ENCODE assay signal across 24 cellular contexts in the genomic region with DNA sequence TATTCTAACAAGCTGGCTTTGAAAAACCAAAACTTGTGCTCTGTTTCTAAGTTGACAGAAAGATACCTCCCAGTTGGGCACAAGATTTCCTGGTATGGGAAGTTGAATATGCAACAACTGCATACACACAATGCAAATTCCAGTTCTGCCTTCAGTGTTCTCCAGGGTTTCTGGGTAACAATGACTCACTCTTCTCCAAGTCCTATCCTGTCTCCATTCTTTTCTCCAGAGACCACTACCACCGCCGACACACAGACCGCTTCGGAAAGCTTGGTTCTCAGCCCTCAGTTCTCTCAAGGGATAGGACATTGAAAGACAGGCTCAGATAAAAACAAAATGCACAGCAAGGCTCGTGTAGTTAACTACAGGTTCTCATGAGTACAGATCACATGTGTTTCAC. TPM values are rescaled to one million over a fixed set of nuclear protein-coding genes. Genes with fewer than 3 reads are reported as not detected.
A peak's percentile ranks its signal among the peaks of the same experiment; 100 is the strongest.
DNase-seq lines count a peak whose midpoint lies in the region; TF ChIP-seq lines count a peak whose summit lies in the region.
"Had no signal": no experiment of that assay in that cellular context is flagged by ENCODE, and none has a peak within 500 bp of the region (broad histone marks: within the 10 kb centered on the region; RNA-seq: fewer than 3 reads in every experiment).

No MANE protein-coding gene starts in this region.

- no peak overlapping the region for H3K9ac ChIP-seq in stomach smooth muscle (ENCODE audit: low read length in 2 of 2)

- no peaks in the 10 kb centered on the region for H3K9me3 ChIP-seq in stomach smooth muscle (ENCODE audit: control insufficient read depth in 2 of 2, low read length in 2 of 2)
- H3K9me3 ChIP-seq: BE2C, Caco-2 had no signal

- peaks cover 1% of the 10 kb centered on the region for H3K9me3 Mint-ChIP-seq in glutamatergic neuron (ENCODE audit: unreplicated experiment)

- H3K36me3 ChIP-seq in stomach smooth muscle (ENCODE audit: control insufficient read depth in 2 of 2, insufficient read depth in 2 of 2, low read length in 2 of 2), result no peaks in the 10 kb centered on the region
- H3K36me3 ChIP-seq: BE2C had no signal

- H3K36me3 Mint-ChIP-seq in glutamatergic neuron (ENCODE audit: unreplicated experiment), result no peaks in the 10 kb centered on the region
- H3K36me3 Mint-ChIP-seq: stimulated activated effector memory CD8-positive, alpha-beta T cell treated with anti-CD3 and anti-CD28 coated beads, Interleukin-12 subunit alpha, Interleukin-12 subunit beta, amount 100 ng/mL, for 72 hours had no signal

- DNase-seq in NCI-H2171 treated with DMSO at 0.1 percent for 48 hours (lab: John Stamatoyannopoulos, UW), result peak; percentile 6
- DNase-seq in NCI-H2171 (lab: John Stamatoyannopoulos, UW), result no peak
- DNase-seq in NCI-H446 treated with DMSO at 0.1 percent for 48 hours (lab: John Stamatoyannopoulos, UW), result peak; percentile 49
- peak; percentile 14 for DNase-seq in fibroblast of the aortic adventitia (ENCODE audit: low read depth)
- no peak for DNase-seq in glutamatergic neuron
- DNase-seq in NCI-H2227 treated with DMSO at 0.1 percent for 48 hours (lab: John Stamatoyannopoulos, UW), result no peak
- DNase-seq in SHP77 (lab: John Stamatoyannopoulos, UW), result no peak
- DNase-seq: 8988T; activated CD8-positive, alpha-beta memory T cell treated with anti-CD3 and anti-CD28 coated beads, Interleukin-2, amount 50 U/mL, for 4 hours; BE2C; Caco-2; EL; endodermal cell; NCI-H2081; stimulated activated CD4-positive, alpha-beta T cell treated with anti-CD3 and anti-CD28 coated beads, Interleukin-2, amount 100 ng/mL, for 24 hours; T-helper 9 cell had no signal

- H3K4me3 Mint-ChIP-seq in glutamatergic neuron (ENCODE audit: unreplicated experiment), result no peak overlapping the region
- H3K4me3 Mint-ChIP-seq: activated T-helper 17 cell treated with anti-CD3 and anti-CD28 coated beads, Interleukin-2, amount 50 U/mL, for 72 hours; endodermal cell; neural crest cell; stimulated activated effector memory CD8-positive, alpha-beta T cell treated with anti-CD3 and anti-CD28 coated beads, Interleukin-12 subunit alpha, Interleukin-12 subunit beta, amount 100 ng/mL, for 72 hours had no signal

- H3K4me3 ChIP-seq in fibroblast of the aortic adventitia (ENCODE audit: low read depth, low read length), result no peak overlapping the region
- H3K4me3 ChIP-seq in stomach smooth muscle (ENCODE audit: low read length in 2 of 2), result no peak overlapping the region
- H3K4me3 ChIP-seq: skin epidermis had no signal

- H3K27ac Mint-ChIP-seq in glutamatergic neuron (ENCODE audit: unreplicated experiment), result no peak overlapping the region
- H3K27ac Mint-ChIP-seq: activated naive CD4-positive, alpha-beta T cell treated with anti-CD3 and anti-CD28 coated beads, Interleukin-2, amount 50 U/mL, for 72 hours; activated T-helper 17 cell treated with anti-CD3 and anti-CD28 coated beads, Interleukin-2, amount 50 U/mL, for 72 hours; endodermal cell; progenitor cell of endocrine pancreas; stimulated activated effector memory CD8-positive, alpha-beta T cell treated with anti-CD3 and anti-CD28 coated beads, Interleukin-12 subunit alpha, Interleukin-12 subunit beta, amount 100 ng/mL, for 72 hours had no signal

- TF ChIP-seq CTCF in fibroblast of the aortic adventitia (IDR thresholded peaks at IDR 0.05; ENCODE audit: insufficient read depth, low read length) (no peak), glutamatergic neuron (IDR thresholded peaks at IDR 0.05; ENCODE audit: partially characterized antibody, unreplicated experiment) (no peak)

- peaks cover 15% of the 10 kb centered on the region for H3K4me1 ChIP-seq in stomach smooth muscle (ENCODE audit: control insufficient read depth, insufficient read depth, low read length)
- H3K4me1 ChIP-seq: BE2C, Caco-2 had no signal

- no peaks in the 10 kb centered on the region for H3K27me3 ChIP-seq in stomach smooth muscle (ENCODE audit: control insufficient read depth in 1 of 2, insufficient read depth in 2 of 2, low read length in 2 of 2)

- H3K27me3 Mint-ChIP-seq in glutamatergic neuron (ENCODE audit: unreplicated experiment), result peaks cover 2% of the 10 kb centered on the region
- H3K27me3 Mint-ChIP-seq: activated T-helper 17 cell treated with anti-CD3 and anti-CD28 coated beads, Interleukin-2, amount 50 U/mL, for 72 hours had no signal

- peak overlapping the region; percentile 50 for H3K27ac ChIP-seq in stomach smooth muscle (ENCODE audit: low read length)
- H3K27ac ChIP-seq: skin epidermis had no signal

- peaks cover 34% of the 10 kb centered on the region for H3K4me1 Mint-ChIP-seq in glutamatergic neuron (ENCODE audit: low read depth, unreplicated experiment)
- H3K4me1 Mint-ChIP-seq: activated T-helper 17 cell treated with anti-CD3 and anti-CD28 coated beads, Interleukin-2, amount 50 U/mL, for 72 hours; stimulated activated effector memory CD8-positive, alpha-beta T cell treated with anti-CD3 and anti-CD28 coated beads, Interleukin-12 subunit alpha, Interleukin-12 subunit beta, amount 100 ng/mL, for 72 hours had no signal

RNA-seq across cellular contexts. Expression of a gene that starts 12.2 kb away (rescaled TPM):
- total RNA-seq in fibroblast of the aortic adventitia (ENCODE audit: low replicate concordance) (7.4 and 187 TPM in 2 replicates), glutamatergic neuron (ENCODE audit: unreplicated experiment) (3.3 TPM)
- total RNA-seq: activated naive CD4-positive, alpha-beta T cell treated with anti-CD3 and anti-CD28 coated beads, Interleukin-2, amount 50 U/mL, for 72 hours; activated T-helper 17 cell treated with anti-CD3 and anti-CD28 coated beads, Interleukin-2, amount 50 U/mL, for 72 hours; Caco-2; mononuclear cell had no signal

Comparison
In these comparisons a context has a peak if more than half of its experiments do, and no peak if none do; other contexts are left out.
1. DNase-seq: peak in NCI-H2171 treated with DMSO at 0.1 percent for 48 hours (single experiment), NCI-H446 treated with DMSO at 0.1 percent for 48 hours (single experiment) and fibroblast of the aortic adventitia (single experiment); none in NCI-H2171 (single experiment), glutamatergic neuron (single experiment), NCI-H2227 treated with DMSO at 0.1 percent for 48 hours (single experiment) and SHP77 (0 of 2).